In the genomic region with DNA sequence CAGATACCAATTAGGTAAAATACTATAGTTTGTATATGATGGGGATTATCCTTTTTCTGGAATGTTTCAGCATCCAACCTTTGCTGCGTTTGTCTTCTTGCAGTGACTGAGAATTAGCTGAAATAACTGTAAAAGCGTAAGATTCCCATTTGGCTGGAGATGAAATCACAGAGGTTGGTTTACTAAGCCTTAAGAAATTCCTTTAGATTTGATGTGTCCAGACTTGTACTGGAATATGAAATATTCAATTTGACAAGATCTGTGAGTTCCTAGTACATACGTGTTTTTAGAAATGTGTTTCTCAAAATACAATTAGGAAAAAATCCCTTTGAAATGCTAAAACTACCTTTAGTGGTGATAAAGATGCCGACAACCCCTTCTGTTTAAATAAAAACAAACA, we compare ENCODE assay signal across 22 cellular contexts. TPM values are rescaled to one million over a fixed set of nuclear protein-coding genes. Genes with fewer than 3 reads are reported as not detected.
DNase-seq lines count a peak whose midpoint lies in the region; ATAC-seq, FAIRE-seq and TF ChIP-seq lines count a peak whose summit lies in the region.
"Had no signal": no experiment of that assay in that cellular context is flagged by ENCODE, and none has a peak within 500 bp of the region (broad histone marks: within the 10 kb centered on the region; RNA-seq: fewer than 3 reads in every experiment).

No MANE protein-coding gene starts in this region.

- H4K91ac ChIP-seq in H9 (ENCODE audit: insufficient read length, low read depth, low read length), result no peak overlapping the region

- H3K9me3 ChIP-seq in A549 (no peaks in the 10 kb centered on the region), H9 (ENCODE audit: control insufficient read depth, low read depth, low read length) (no peaks in the 10 kb centered on the region)
- no peaks in the 10 kb centered on the region for H3K9me3 ChIP-seq in naive thymus-derived CD4-positive, alpha-beta T cell (ENCODE audit: control insufficient read depth in 2 of 3, low read length in 3 of 3)

- H3K4me1 Mint-ChIP-seq in MCF 10A (ENCODE audit: insufficient read depth, unreplicated experiment) (peaks cover 53% of the 10 kb centered on the region), H9 (peaks cover 15 to 20% of the 10 kb centered on the region in 2 experiments)
- peaks cover 6 to 16% (median 13%) of the 10 kb centered on the region in 7 donors for H3K4me1 Mint-ChIP-seq in naive thymus-derived CD4-positive, alpha-beta T cell

- no peak overlapping the region for H2BK15ac ChIP-seq in H9 (ENCODE audit: low read depth, low read length)

- no peak overlapping the region for H3K18ac ChIP-seq in H9 (ENCODE audit: insufficient read length, low read depth, low read length)

- H3K36me3 Mint-ChIP-seq in MCF 10A (ENCODE audit: insufficient read depth, unreplicated experiment) (peaks cover 12% of the 10 kb centered on the region), H9 (ENCODE audit: insufficient read depth in 1 of 3, low read depth in 3 of 3) (no peaks in the 10 kb centered on the region)
- peaks cover 0 to 6% (median 0%) of the 10 kb centered on the region in 5 donors for H3K36me3 Mint-ChIP-seq in naive thymus-derived CD4-positive, alpha-beta T cell

- H3K4me3 ChIP-seq in A549 (no peak overlapping the region), bronchial epithelial cell (ENCODE audit: low read depth, low read length) (no peak overlapping the region)
- H3K4me3 ChIP-seq in naive thymus-derived CD4-positive, alpha-beta T cell (ENCODE audit: low read length), result no peak overlapping the region

- FAIRE-seq in A549 (lab: Jason Lieb, UNC), result peak; percentile 86
- FAIRE-seq in bronchial epithelial cell (lab: Jason Lieb, UNC), result no peak
- FAIRE-seq: G401.6, GM12892, H54 had no signal

- ATAC-seq in A549, result no peak
- peak; percentile 56 for ATAC-seq in foreskin keratinocyte
- ATAC-seq in naive thymus-derived CD4-positive, alpha-beta T cell, result no peak
- ATAC-seq in HG03442 (IDR thresholded peaks at IDR 0.05; ENCODE audit: unreplicated experiment), result no peak

- no peak overlapping the region for H2BK120ac ChIP-seq in H9 (ENCODE audit: low read depth, low read length, poor library complexity, severe bottlenecking)

- TF ChIP-seq RAD21 in A549 (conservative IDR thresholded peaks at IDR 0.05 in 1 of 2, IDR thresholded peaks at IDR 0.05 in 1 of 2), result no peak

- H3K27me3 Mint-ChIP-seq in MCF 10A (ENCODE audit: insufficient read depth, unreplicated experiment) (no peaks in the 10 kb centered on the region), H9 (ENCODE audit: low read depth) (no peaks in the 10 kb centered on the region)
- H3K27me3 Mint-ChIP-seq in naive thymus-derived CD4-positive, alpha-beta T cell, result peaks cover 0 to 17% (median 0%) of the 10 kb centered on the region in 5 donors

- H3K9me3 Mint-ChIP-seq in MCF 10A (ENCODE audit: unreplicated experiment) (peaks cover 7% of the 10 kb centered on the region), H9 (no peaks in the 10 kb centered on the region)
- H3K9me3 Mint-ChIP-seq in naive thymus-derived CD4-positive, alpha-beta T cell, result no peaks in the 10 kb centered on the region
- H3K9me3 Mint-ChIP-seq: CD4-positive, alpha-beta memory T cell had no signal

- no peak for TF ChIP-seq POLR2A in A549 (IDR thresholded peaks at IDR 0.05; ENCODE audit: low read length)

- no peak overlapping the region for H3K9ac ChIP-seq in H9 (ENCODE audit: extremely low read depth, insufficient read length, low read length)

- H3K27me3 ChIP-seq in bronchial epithelial cell (ENCODE audit: control insufficient read depth, insufficient read depth, low read length) (no peaks in the 10 kb centered on the region), foreskin keratinocyte (no peaks in the 10 kb centered on the region), H9 (ENCODE audit: insufficient read depth, low read length) (no peaks in the 10 kb centered on the region)
- H3K27me3 ChIP-seq in naive thymus-derived CD4-positive, alpha-beta T cell (ENCODE audit: control insufficient read depth in 2 of 2, insufficient read depth in 2 of 2, low read length in 2 of 2), result no peaks in the 10 kb centered on the region

- no peaks in the 10 kb centered on the region for H3K36me3 ChIP-seq in bronchial epithelial cell (ENCODE audit: control insufficient read depth, insufficient read depth, low read length)
- H3K36me3 ChIP-seq in naive thymus-derived CD4-positive, alpha-beta T cell (ENCODE audit: control insufficient read depth in 2 of 3, insufficient read depth in 3 of 3, low read length in 3 of 3), result no peaks in the 10 kb centered on the region

- no peak overlapping the region for H4K5ac ChIP-seq in H9 (ENCODE audit: insufficient read length, low read depth, low read length)

- no peak overlapping the region for H3K23ac ChIP-seq in H9 (ENCODE audit: insufficient read length, low read depth, low read length)

- CTCF ChIA-PET in A549 (lab: Yijun Ruan, JAX), result interaction anchor here (1.3 kb wide), 1 partner anchor 208 kb away, joined by 3 read pairs; no protein-coding TSS in a partner anchor
- CTCF ChIA-PET in MCF 10A (lab: Yijun Ruan, JAX), result interaction anchor here (1.0 to 1.2 kb wide), 2 partner anchors 10 to 154 kb away, joined by 5 read pairs; no protein-coding TSS in a partner anchor
- CTCF ChIA-PET in naive thymus-derived CD4-positive, alpha-beta T cell (lab: Charles Lee), result no interaction called here

- no peaks in the 10 kb centered on the region for H3K23me2 ChIP-seq in H9 (ENCODE audit: insufficient read length, low read depth, low read length, poor library complexity, severe bottlenecking)

- TF ChIP-seq CTCF in A549 (IDR thresholded peaks at IDR 0.05), result no peak
- no peak for TF ChIP-seq CTCF in MCF 10A (IDR thresholded peaks at IDR 0.05; ENCODE audit: unreplicated experiment)
- TF ChIP-seq CTCF in bronchial epithelial cell (IDR thresholded peaks at IDR 0.05; ENCODE audit: insufficient read depth, low read length, severe bottlenecking), result no peak
- no peak for TF ChIP-seq CTCF in foreskin keratinocyte (conservative IDR thresholded peaks at IDR 0.05)
- no peak for TF ChIP-seq CTCF in H9 (conservative IDR thresholded peaks at IDR 0.05)

- H2AK5ac ChIP-seq in H9 (ENCODE audit: insufficient read length, low read length), result no peak overlapping the region

- peak overlapping the region; percentile 98 for H3K27ac Mint-ChIP-seq in MCF 10A (ENCODE audit: low read depth, unreplicated experiment)
- H3K27ac Mint-ChIP-seq in naive thymus-derived CD4-positive, alpha-beta T cell, result no peak overlapping the region
- no peak overlapping the region for H3K27ac Mint-ChIP-seq in H9
- H3K27ac Mint-ChIP-seq: CD4-positive, alpha-beta memory T cell had no signal

- H3K4me3 Mint-ChIP-seq in MCF 10A (ENCODE audit: unreplicated experiment) (no peak overlapping the region), H9 (no peak overlapping the region)
- H3K4me3 Mint-ChIP-seq in naive thymus-derived CD4-positive, alpha-beta T cell, result no peak overlapping the region
- H3K4me3 Mint-ChIP-seq: CD4-positive, alpha-beta memory T cell had no signal

- no peak overlapping the region for H2BK20ac ChIP-seq in H9 (ENCODE audit: low read depth, low read length, poor library complexity, severe bottlenecking)

- no peak overlapping the region for H3T11ph ChIP-seq in H9 (ENCODE audit: low read length)

- peaks cover 49% of the 10 kb centered on the region for H3K4me1 ChIP-seq in A549
- H3K4me1 ChIP-seq in foreskin keratinocyte, result peaks cover 35% of the 10 kb centered on the region
- no peaks in the 10 kb centered on the region for H3K4me1 ChIP-seq in naive thymus-derived CD4-positive, alpha-beta T cell (ENCODE audit: control insufficient read depth in 2 of 2, insufficient read depth in 2 of 2, low read length in 2 of 2)
- H3K4me1 ChIP-seq in H9 (ENCODE audit: insufficient read depth, low read length), result no peaks in the 10 kb centered on the region

- no peak overlapping the region for H4K8ac ChIP-seq in H9 (replicated peaks; ENCODE audit: insufficient read length, low read depth, low read length)

- H3K4me2 ChIP-seq in A549, result peak overlapping the region; percentile 43; the same call in 1 of the 3 replicates
- no peak overlapping the region for H3K4me2 ChIP-seq in H9 (ENCODE audit: insufficient read depth, insufficient read length, low read length)

- DNase-seq in A549 (ENCODE audit: low read depth in 1 of 2, low spot score in 1 of 2) (no peak), MCF 10A (ENCODE audit: unreplicated experiment) (no peak), bronchial epithelial cell (ENCODE audit: low read depth) (peak; percentile 88), foreskin keratinocyte (peak; percentile 39 to 83), H9 (no peak), T1000 (lab: John Stamatoyannopoulos, UW) (no peak)
- no peak for DNase-seq in naive thymus-derived CD4-positive, alpha-beta T cell
- DNase-seq: ACHN; AML-193; C1 segment of cervical spinal cord; Calu3; CD4-positive, alpha-beta memory T cell; COR-L47; DMS153; DND-41; GOT3; HCEC 1CT had no signal

- no peak overlapping the region for H2BK12ac ChIP-seq in H9 (ENCODE audit: insufficient read length, low read depth, low read length)

- H3K4ac ChIP-seq in H9 (ENCODE audit: low read depth, low read length), result no peak overlapping the region

- H3K27ac ChIP-seq in A549 (no peak overlapping the region; a peak in 1 of 6 replicates), foreskin keratinocyte (peak overlapping the region; percentile 39), H9 (ENCODE audit: insufficient read length, low read depth, low read length) (no peak overlapping the region)
- H3K27ac ChIP-seq in naive thymus-derived CD4-positive, alpha-beta T cell (ENCODE audit: low read depth, low read length), result no peak overlapping the region
- H3K27ac ChIP-seq: 22Rv1 had no signal

- POLR2A ChIA-PET in A549 (lab: Yijun Ruan, JAX), result no interaction called here
- POLR2A ChIA-PET in MCF 10A (lab: Yijun Ruan, JAX), result interaction anchor here (0.7 to 7.7 kb wide), 19 partner anchors 9 to 130 kb away, joined by 3 to 74 read pairs (median 8); a partner anchor contains a TSS
- POLR2A ChIA-PET in naive thymus-derived CD4-positive, alpha-beta T cell (lab: Charles Lee), result no interaction called here

- H3K79me1 ChIP-seq in H9 (ENCODE audit: insufficient read depth, low read depth, low read length, poor library complexity, severe bottlenecking), result no peaks in the 10 kb centered on the region

- no peaks in the 10 kb centered on the region for H3K79me2 ChIP-seq in H9 (ENCODE audit: insufficient read depth, low read length)

- no peak overlapping the region for H3K56ac ChIP-seq in H9 (ENCODE audit: insufficient read length, low read depth, low read length)

- H3K14ac ChIP-seq in H9 (ENCODE audit: insufficient read depth, low read length), result no peak overlapping the region

- no TSS peak for BruUV-seq in MCF 10A (replicated peaks; lab: Mats Ljungman, UMichigan)

- H2BK5ac ChIP-seq in H9 (ENCODE audit: insufficient read length, low read length), result no peak overlapping the region

- no peak overlapping the region for H2AFZ ChIP-seq in H9 (ENCODE audit: low read length)

- TF ChIP-seq EP300 in A549 (IDR thresholded peaks at IDR 0.05), result no peak

- intact Hi-C loops in MCF 10A (cut with micrococcal nuclease), result no loop called here
- intact Hi-C loops in naive thymus-derived CD4-positive, alpha-beta T cell (cut with micrococcal nuclease), result no loop called here

- no peaks in the 10 kb centered on the region for H4K20me1 ChIP-seq in H9 (ENCODE audit: control insufficient read depth, insufficient read depth, insufficient read length)

- 85% methylated on average over 4 of the region's 4 CpGs for WGBS in A549 (ENCODE audit: missing lambda C conversion rate)
- no CpG with 5 or more reads among the region's 4 CpGs for WGBS in H9 (ENCODE audit: extremely low coverage, insufficient read length, low lambda C conversion rate)

RNA-seq across cellular contexts. Expression of a gene that starts 51.0 kb away (rescaled TPM):
- polyA plus RNA-seq in A549 (2011; rRNA removed) (21.2 and 24.2 TPM in 2 replicates), A549 (2017; fragmentation: RNase III; extraction: RNeasy Plus Mini Kit Qiagen cat#74134 plus additional on column Dnase treatment) (12.0 to 14.9 TPM (median 14.7 TPM) in 3 replicates), foreskin keratinocyte (27.9 and 37.3 TPM in 2 replicates)
- 11.9 and 12.5 TPM in 2 replicates for polyA plus RNA-seq in A549 (2012; cell fraction: cytosol; rRNA removed)
- 27.3 and 29.7 TPM in 2 replicates for polyA plus RNA-seq in A549 (2012; cell fraction: nucleus; rRNA removed)
- polyA minus RNA-seq in A549 (2011; rRNA and poly(A)+ RNA removed), result 38.2 and 52.2 TPM in 2 replicates
- total RNA-seq in MCF 10A (2022) (46.0 and 56.1 TPM in 2 replicates), bronchial epithelial cell (26.9 and 28.0 TPM in 2 replicates), foreskin keratinocyte (62.4 and 81.6 TPM in 2 replicates), H9 (2021) (14.3 and 14.9 TPM in 2 replicates)
- 10 to 100 TPM in 3 of 5 experiments, 1 to 10 TPM in 2; 2.4 to 47.2 (median 21.5) TPM for total RNA-seq in naive thymus-derived CD4-positive, alpha-beta T cell
- polyA plus RNA-seq in naive thymus-derived CD4-positive, alpha-beta T cell, result 10 to 100 TPM in 1 of 2 donors, 1 to 10 TPM in 1; 9.3 to 29.8 TPM

Comparison
In these comparisons a context has a peak if more than half of its experiments do, and no peak if none do; other contexts are left out.
1. DNase-seq: peak in bronchial epithelial cell (single experiment) and foreskin keratinocyte (2 of 2); none in A549 (0 of 2), MCF 10A (single experiment), naive thymus-derived CD4-positive, alpha-beta T cell (0 of 9), H9 (single experiment) and T1000 (single experiment).